11 cellular contexts compared by ENCODE assay signal in genomic region chr11:115616941-115617340, GRCh38.
A peak's percentile ranks its signal among the peaks of the same experiment; 100 is the strongest.
DNase-seq lines count a peak whose midpoint lies in the region; ATAC-seq lines count a peak whose summit lies in the region.
"Had no signal": no experiment of that assay in that cellular context is flagged by ENCODE, and none has a peak within 500 bp of the region (broad histone marks: within the 10 kb centered on the region; RNA-seq: fewer than 3 reads in every experiment).

No MANE protein-coding gene starts in this region.

- ATAC-seq in HG03442 (IDR thresholded peaks at IDR 0.05; ENCODE audit: unreplicated experiment) (no peak), HG02885 (IDR thresholded peaks at IDR 0.05; ENCODE audit: poor library complexity, unreplicated experiment) (no peak)
- ATAC-seq: right lobe of liver had no signal

- peak; percentile 32 for DNase-seq in ELR (ENCODE audit: low read depth)
- DNase-seq in NCI-H446 treated with DMSO at 0.1 percent for 48 hours (lab: John Stamatoyannopoulos, UW), result peak; percentile 63
- peak; percentile 32 for DNase-seq in fibroblast of gingiva (ENCODE audit: low read depth)
- peak; percentile 73 for DNase-seq in renal cortical epithelial cell (ENCODE audit: low read depth)
- DNase-seq in stimulated activated naive CD4-positive, alpha-beta T cell (lab: John Stamatoyannopoulos, UW), result no peak
- DNase-seq in globus pallidus (ENCODE audit: low spot score), result no peak
- DNase-seq: anterior cingulate cortex, right lobe of liver, WERI-Rb-1 had no signal

Comparison
In these comparisons a context has a peak if more than half of its experiments do, and no peak if none do; other contexts are left out.
1. DNase-seq: peak in ELR (single experiment), NCI-H446 treated with DMSO at 0.1 percent for 48 hours (single experiment), fibroblast of gingiva (single experiment) and renal cortical epithelial cell (single experiment); none in stimulated activated naive CD4-positive, alpha-beta T cell (0 of 6) and globus pallidus (single experiment).